1 cellular context compared by ENCODE assay signal in the genomic region with DNA sequence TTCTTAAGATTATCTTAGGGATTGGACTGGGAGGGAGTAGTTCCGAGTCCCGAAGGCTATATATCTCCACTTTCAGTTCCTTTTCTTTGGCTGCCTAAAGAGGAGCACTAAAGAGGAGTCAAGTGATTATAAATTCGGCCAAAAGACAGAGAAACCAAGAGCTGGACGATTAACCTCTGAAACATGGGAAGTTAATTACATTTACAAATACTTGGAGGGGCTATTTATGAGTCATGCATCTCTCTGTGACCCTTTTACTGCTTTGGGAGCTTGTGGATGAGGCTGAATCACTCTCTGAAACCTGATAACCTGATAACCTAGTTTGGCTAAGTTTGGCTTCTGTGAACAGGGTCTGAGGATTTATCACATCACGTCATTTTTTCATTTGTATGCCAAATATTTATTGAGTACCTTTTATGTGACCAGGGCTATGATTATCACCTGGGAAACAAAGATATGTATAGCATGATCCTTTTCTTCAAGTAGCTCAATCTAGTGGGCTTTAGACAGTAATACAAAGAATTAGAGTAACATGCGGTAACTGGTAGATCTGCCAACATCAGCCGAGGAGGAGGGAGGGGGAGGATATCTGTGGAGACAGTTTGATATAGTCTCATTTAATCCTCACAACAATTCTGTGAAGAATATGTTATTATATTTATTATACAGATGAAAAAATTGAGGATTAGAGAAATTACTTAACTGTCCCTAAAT.
TF ChIP-seq lines count a peak whose summit lies in the region.

No MANE protein-coding gene starts in this region.

TF ChIP-seq in K562, 482 proteins besides CTCF, POLR2A, EP300 and RAD21 (continued from another document):
- TF ChIP-seq SMARCB1 (IDR thresholded peaks at IDR 0.05; ENCODE audit: insufficient read length, low read depth) (no peak), PURB (CRISPR knock-in tag; IDR thresholded peaks at IDR 0.05; ENCODE audit: low read depth) (no peak), ZNF57 (CRISPR knock-in tag; IDR thresholded peaks at IDR 0.05) (no peak), ELF4 (CRISPR knock-in tag; IDR thresholded peaks at IDR 0.05) (no peak), RBFOX2 (IDR thresholded peaks at IDR 0.05; ENCODE audit: low read depth, low read length) (no peak), FOXK2 (conservative IDR thresholded peaks at IDR 0.05 in 1 of 2, IDR thresholded peaks at IDR 0.05 in 1 of 2; ENCODE audit: low read depth in 2 of 2) (no peak), PHF21A (IDR thresholded peaks at IDR 0.05; ENCODE audit: borderline replicate concordance, low read depth) (no peak), CBFA2T3 (IDR thresholded peaks at IDR 0.05) (0 out of 2 replicates have a peak, but pooled peaks have one; percentile 8), NUFIP1 (IDR thresholded peaks at IDR 0.05; ENCODE audit: partially characterized antibody) (no peak), JUND (IDR thresholded peaks at IDR 0.05; ENCODE audit: borderline replicate concordance, low read depth, low read length) (peak; percentile 73; the same call in 1 of the 2 replicates), JUND (tag; IDR thresholded peaks at IDR 0.05; ENCODE audit: borderline replicate concordance, low read depth, low read length) (no peak; the same call in 2 of the 3 replicates), RBM39 (optimal IDR thresholded peaks at IDR 0.05; ENCODE audit: low read depth, low read length) (no peak), NFYB (IDR thresholded peaks at IDR 0.05; ENCODE audit: extremely low read depth, insufficient read length) (no peak), PCBP1 (IDR thresholded peaks at IDR 0.05; ENCODE audit: low read depth, low read length, poor library complexity, severe bottlenecking) (no peak), FOSL1 (tag; conservative IDR thresholded peaks at IDR 0.05) (peak; percentile 72; the same call in 1 of the 2 replicates), SMARCE1 (IDR thresholded peaks at IDR 0.05) (peak; percentile 71; the same call in 1 of the 2 replicates), SREBF2 (CRISPR knock-in tag; IDR thresholded peaks at IDR 0.05) (no peak), ZNF311 (CRISPR knock-in tag; IDR thresholded peaks at IDR 0.05) (no peak), KDM2B (CRISPR knock-in tag; IDR thresholded peaks at IDR 0.05) (no peak), SMARCA4 (IDR thresholded peaks at IDR 0.05) (peak; percentile 52; the same call in 1 of the 2 replicates), BACH1 (tag; IDR thresholded peaks at IDR 0.05) (no peak), SRSF7 (optimal IDR thresholded peaks at IDR 0.05; ENCODE audit: low read depth, low read length) (no peak), SOX6 (IDR thresholded peaks at IDR 0.05) (no peak), RHOXF2B (CRISPR knock-in tag; conservative IDR thresholded peaks at IDR 0.05) (no peak), STAT5B (CRISPR knock-in tag; IDR thresholded peaks at IDR 0.05) (no peak)
- TF ChIP-seq, protein P1, sequence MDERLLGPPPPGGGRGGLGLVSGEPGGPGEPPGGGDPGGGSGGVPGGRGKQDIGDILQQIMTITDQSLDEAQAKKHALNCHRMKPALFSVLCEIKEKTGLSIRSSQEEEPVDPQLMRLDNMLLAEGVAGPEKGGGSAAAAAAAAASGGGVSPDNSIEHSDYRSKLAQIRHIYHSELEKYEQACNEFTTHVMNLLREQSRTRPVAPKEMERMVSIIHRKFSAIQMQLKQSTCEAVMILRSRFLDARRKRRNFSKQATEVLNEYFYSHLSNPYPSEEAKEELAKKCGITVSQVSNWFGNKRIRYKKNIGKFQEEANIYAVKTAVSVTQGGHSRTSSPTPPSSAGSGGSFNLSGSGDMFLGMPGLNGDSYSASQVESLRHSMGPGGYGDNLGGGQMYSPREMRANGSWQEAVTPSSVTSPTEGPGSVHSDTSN (CRISPR knock-in tag; IDR thresholded peaks at IDR 0.05; ENCODE audit: low read depth), result no peak
- TF ChIP-seq, protein P1 (tag; conservative IDR thresholded peaks at IDR 0.05; ENCODE audit: low read depth), result 0 out of 2 replicates have a peak, but pooled peaks have one; percentile 6
- TF ChIP-seq, protein P2, sequence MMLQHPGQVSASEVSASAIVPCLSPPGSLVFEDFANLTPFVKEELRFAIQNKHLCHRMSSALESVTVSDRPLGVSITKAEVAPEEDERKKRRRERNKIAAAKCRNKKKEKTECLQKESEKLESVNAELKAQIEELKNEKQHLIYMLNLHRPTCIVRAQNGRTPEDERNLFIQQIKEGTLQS (IDR thresholded peaks at IDR 0.05), result peak; percentile 75
- TF ChIP-seq, protein P2 (CRISPR knock-in tag; conservative IDR thresholded peaks at IDR 0.05), result no peak
- TF ChIP-seq, protein P3, sequence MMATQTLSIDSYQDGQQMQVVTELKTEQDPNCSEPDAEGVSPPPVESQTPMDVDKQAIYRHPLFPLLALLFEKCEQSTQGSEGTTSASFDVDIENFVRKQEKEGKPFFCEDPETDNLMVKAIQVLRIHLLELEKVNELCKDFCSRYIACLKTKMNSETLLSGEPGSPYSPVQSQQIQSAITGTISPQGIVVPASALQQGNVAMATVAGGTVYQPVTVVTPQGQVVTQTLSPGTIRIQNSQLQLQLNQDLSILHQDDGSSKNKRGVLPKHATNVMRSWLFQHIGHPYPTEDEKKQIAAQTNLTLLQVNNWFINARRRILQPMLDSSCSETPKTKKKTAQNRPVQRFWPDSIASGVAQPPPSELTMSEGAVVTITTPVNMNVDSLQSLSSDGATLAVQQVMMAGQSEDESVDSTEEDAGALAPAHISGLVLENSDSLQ (IDR thresholded peaks at IDR 0.05), result no peak
- TF ChIP-seq, protein P4, sequence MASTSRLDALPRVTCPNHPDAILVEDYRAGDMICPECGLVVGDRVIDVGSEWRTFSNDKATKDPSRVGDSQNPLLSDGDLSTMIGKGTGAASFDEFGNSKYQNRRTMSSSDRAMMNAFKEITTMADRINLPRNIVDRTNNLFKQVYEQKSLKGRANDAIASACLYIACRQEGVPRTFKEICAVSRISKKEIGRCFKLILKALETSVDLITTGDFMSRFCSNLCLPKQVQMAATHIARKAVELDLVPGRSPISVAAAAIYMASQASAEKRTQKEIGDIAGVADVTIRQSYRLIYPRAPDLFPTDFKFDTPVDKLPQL (IDR thresholded peaks at IDR 0.05; ENCODE audit: extremely low read depth, insufficient read length), result no peak
